ENCODE assay signal across 20 cellular contexts in genomic region chr3:18103591-18103990, GRCh38.
DNase-seq lines count a peak whose midpoint lies in the region; ATAC-seq and TF ChIP-seq lines count a peak whose summit lies in the region.
"Had no signal": no experiment of that assay in that cellular context is flagged by ENCODE, and none has a peak within 500 bp of the region (broad histone marks: within the 10 kb centered on the region; RNA-seq: fewer than 3 reads in every experiment).

No MANE protein-coding gene starts in this region.

- H3K56ac ChIP-seq in H9 (ENCODE audit: insufficient read length, low read depth, low read length), result no peak overlapping the region

- H3K79me1 ChIP-seq in H9 (ENCODE audit: insufficient read depth, low read depth, low read length, poor library complexity, severe bottlenecking), result no peaks in the 10 kb centered on the region

- H3K4me1 Mint-ChIP-seq in H9, result peaks cover 13 to 31% of the 10 kb centered on the region in 2 experiments
- H3K4me1 Mint-ChIP-seq in WTC11, result peaks cover 37% of the 10 kb centered on the region
- H3K4me1 Mint-ChIP-seq: CD4-positive, alpha-beta memory T cell; CD4-positive, CD25-positive, alpha-beta regulatory T cell; CD8-positive, alpha-beta memory T cell had no signal

- H3K4me2 ChIP-seq in H9 (ENCODE audit: insufficient read depth, insufficient read length, low read length) (no peak overlapping the region), hepatocyte (no peak overlapping the region)
- H3K4me2 ChIP-seq: BLaER1 had no signal

- H2BK15ac ChIP-seq in H9 (ENCODE audit: low read depth, low read length), result no peak overlapping the region

- no peak overlapping the region for H2AK5ac ChIP-seq in H9 (ENCODE audit: insufficient read length, low read length)

- H3K36me3 Mint-ChIP-seq in H9 (ENCODE audit: insufficient read depth in 1 of 3, low read depth in 3 of 3) (no peaks in the 10 kb centered on the region), WTC11 (no peaks in the 10 kb centered on the region)
- H3K36me3 Mint-ChIP-seq: CD14-positive monocyte; CD4-positive, alpha-beta memory T cell; CD4-positive, CD25-positive, alpha-beta regulatory T cell had no signal

- H3K9me2 ChIP-seq in hepatocyte (replicated peaks; ENCODE audit: insufficient read depth), result no peaks in the 10 kb centered on the region

- no peaks in the 10 kb centered on the region for H3K27me3 Mint-ChIP-seq in H9 (ENCODE audit: low read depth)
- H3K27me3 Mint-ChIP-seq in WTC11 (ENCODE audit: low read depth), result peaks cover 14% of the 10 kb centered on the region

- no peak overlapping the region for H3K9ac ChIP-seq in H9 (ENCODE audit: extremely low read depth, insufficient read length, low read length)
- H3K9ac ChIP-seq: BLaER1 had no signal

- H4K91ac ChIP-seq in H9 (ENCODE audit: insufficient read length, low read depth, low read length), result no peak overlapping the region

- H3K27me3 ChIP-seq in H9 (ENCODE audit: insufficient read depth, low read length), result no peaks in the 10 kb centered on the region
- H3K27me3 ChIP-seq in hepatocyte, result no peaks in the 10 kb centered on the region
- H3K27me3 ChIP-seq: BE2C, BLaER1 had no signal

- DNase-seq in H9 (no peak), WTC11 (ENCODE audit: low spot score) (no peak), hepatocyte (ENCODE audit: low spot score) (peak; percentile 10), NCI-H82 (lab: John Stamatoyannopoulos, UW) (no peak), kidney tubule cell (ENCODE audit: low spot score) (no peak), SW 1271 (lab: John Stamatoyannopoulos, UW) (no peak)
- DNase-seq: 8988T; ACHN; BE2C; C1 segment of cervical spinal cord; Caco-2; Calu3; CD4-positive, alpha-beta memory T cell; CD4-positive, CD25-positive, alpha-beta regulatory T cell; CD8-positive, alpha-beta memory T cell; DMS79 treated with DMSO at 0.1 percent for 48 hours; GF-D8 had no signal

- H2BK20ac ChIP-seq in H9 (ENCODE audit: low read depth, low read length, poor library complexity, severe bottlenecking), result no peak overlapping the region

- WGBS in H9 (ENCODE audit: extremely low coverage, insufficient read length, low lambda C conversion rate), result no CpG with 5 or more reads among the region's 3 CpGs
- 88% methylated on average over 3 of the region's 3 CpGs for WGBS in hepatocyte (ENCODE audit: low lambda C conversion rate, missing lambda C conversion rate)

- no peak overlapping the region for H3K27ac ChIP-seq in H9 (ENCODE audit: insufficient read length, low read depth, low read length)
- H3K27ac ChIP-seq in hepatocyte, result no peak overlapping the region
- H3K27ac ChIP-seq: BLaER1 had no signal

- H3K79me2 ChIP-seq in H9 (ENCODE audit: insufficient read depth, low read length) (no peaks in the 10 kb centered on the region), hepatocyte (no peaks in the 10 kb centered on the region)

- H3T11ph ChIP-seq in H9 (ENCODE audit: low read length), result no peak overlapping the region

- H3K9me3 ChIP-seq in H9 (ENCODE audit: control insufficient read depth, low read depth, low read length), result no peaks in the 10 kb centered on the region
- no peaks in the 10 kb centered on the region for H3K9me3 ChIP-seq in hepatocyte (ENCODE audit: low read depth)
- H3K9me3 ChIP-seq: BE2C, Caco-2 had no signal

- H4K20me1 ChIP-seq in H9 (ENCODE audit: control insufficient read depth, insufficient read depth, insufficient read length) (no peaks in the 10 kb centered on the region), hepatocyte (ENCODE audit: insufficient read depth, poor library complexity, severe bottlenecking) (no peaks in the 10 kb centered on the region)
- H4K20me1 ChIP-seq: BLaER1 had no signal

- H3K27ac Mint-ChIP-seq in H9 (peak overlapping the region in 2 of 3 experiments; percentile 34 to 60; a peak in 3 of 7 replicates), WTC11 (peak overlapping the region; percentile 7; the same call in 1 of the 2 replicates)
- H3K27ac Mint-ChIP-seq: CD14-positive monocyte; CD4-positive, alpha-beta memory T cell; CD4-positive, CD25-positive, alpha-beta regulatory T cell had no signal

- H3K4me1 ChIP-seq in H9 (ENCODE audit: insufficient read depth, low read length) (0 out of 2 replicates have a peak, but pooled peaks cover 2% of the 10 kb centered on the region), hepatocyte (ENCODE audit: insufficient read depth) (no peaks in the 10 kb centered on the region)
- H3K4me1 ChIP-seq: BE2C, BLaER1, Caco-2 had no signal

- no peaks in the 10 kb centered on the region for H3K23me2 ChIP-seq in H9 (ENCODE audit: insufficient read length, low read depth, low read length, poor library complexity, severe bottlenecking)

- H3K4ac ChIP-seq in H9 (ENCODE audit: low read depth, low read length), result no peak overlapping the region

- H3K14ac ChIP-seq in H9 (ENCODE audit: insufficient read depth, low read length), result no peak overlapping the region

- H3K18ac ChIP-seq in H9 (ENCODE audit: insufficient read length, low read depth, low read length), result no peak overlapping the region

- TF ChIP-seq CTCF in H9 (conservative IDR thresholded peaks at IDR 0.05) (no peak), WTC11 (IDR thresholded peaks at IDR 0.05) (no peak), hepatocyte (IDR thresholded peaks at IDR 0.05; ENCODE audit: poor library complexity) (no peak)

- no peak for ATAC-seq in WTC11
- no peak for ATAC-seq in HG02884 (IDR thresholded peaks at IDR 0.05; ENCODE audit: unreplicated experiment)

- H2BK12ac ChIP-seq in H9 (ENCODE audit: insufficient read length, low read depth, low read length), result no peak overlapping the region

- CTCF ChIA-PET in WTC11 (lab: Charles Lee), result no interaction called here

- no peak overlapping the region for H3K23ac ChIP-seq in H9 (ENCODE audit: insufficient read length, low read depth, low read length)

- H3K9me3 Mint-ChIP-seq in H9 (no peaks in the 10 kb centered on the region; a peak in 1 of 5 replicates), WTC11 (no peaks in the 10 kb centered on the region; the same call in 1 of the 2 replicates)

- POLR2A ChIA-PET in WTC11 (lab: Charles Lee), result no interaction called here

- H3K4me3 ChIP-seq in hepatocyte, result no peak overlapping the region
- H3K4me3 ChIP-seq: BLaER1 had no signal

- H2BK5ac ChIP-seq in H9 (ENCODE audit: insufficient read length, low read length), result no peak overlapping the region

- H4K8ac ChIP-seq in H9 (replicated peaks; ENCODE audit: insufficient read length, low read depth, low read length), result no peak overlapping the region

- H2AFZ ChIP-seq in H9 (ENCODE audit: low read length) (no peak overlapping the region), hepatocyte (no peak overlapping the region)

- H2BK120ac ChIP-seq in H9 (ENCODE audit: low read depth, low read length, poor library complexity, severe bottlenecking), result no peak overlapping the region

- no peaks in the 10 kb centered on the region for H3K36me3 ChIP-seq in hepatocyte (replicated peaks; ENCODE audit: insufficient read depth, low read depth)
- H3K36me3 ChIP-seq: BE2C, BLaER1 had no signal

- H4K5ac ChIP-seq in H9 (ENCODE audit: insufficient read length, low read depth, low read length), result no peak overlapping the region

- H3K4me3 Mint-ChIP-seq in H9 (no peak overlapping the region), WTC11 (no peak overlapping the region)
- H3K4me3 Mint-ChIP-seq: CD14-positive monocyte; CD4-positive, alpha-beta memory T cell; CD4-positive, CD25-positive, alpha-beta regulatory T cell; CD8-positive, alpha-beta memory T cell had no signal

TF ChIP-seq in WTC11, 78 proteins besides CTCF, POLR2A, EP300 and RAD21 (continues in another document):
- TF ChIP-seq NR2C2 (CRISPR knock-in tag; IDR thresholded peaks at IDR 0.05) (no peak), FOXP4 (CRISPR knock-in tag; IDR thresholded peaks at IDR 0.05) (no peak), E2F5 (CRISPR knock-in tag; IDR thresholded peaks at IDR 0.05) (no peak), GABPB1 (CRISPR knock-in tag; IDR thresholded peaks at IDR 0.05) (no peak), NR3C1 (CRISPR knock-in tag; conservative IDR thresholded peaks at IDR 0.05; ENCODE audit: low read depth) (no peak), EMX1 (CRISPR knock-in tag; IDR thresholded peaks at IDR 0.05) (no peak), ZNF121 (CRISPR knock-in tag; IDR thresholded peaks at IDR 0.05) (no peak), MAX (CRISPR knock-in tag; IDR thresholded peaks at IDR 0.05) (no peak), ATF3 (CRISPR knock-in tag; conservative IDR thresholded peaks at IDR 0.05) (no peak), RORB (CRISPR knock-in tag; IDR thresholded peaks at IDR 0.05) (no peak)
